Comparison of ENCODE assay signal across 23 cellular contexts in the genomic region with DNA sequence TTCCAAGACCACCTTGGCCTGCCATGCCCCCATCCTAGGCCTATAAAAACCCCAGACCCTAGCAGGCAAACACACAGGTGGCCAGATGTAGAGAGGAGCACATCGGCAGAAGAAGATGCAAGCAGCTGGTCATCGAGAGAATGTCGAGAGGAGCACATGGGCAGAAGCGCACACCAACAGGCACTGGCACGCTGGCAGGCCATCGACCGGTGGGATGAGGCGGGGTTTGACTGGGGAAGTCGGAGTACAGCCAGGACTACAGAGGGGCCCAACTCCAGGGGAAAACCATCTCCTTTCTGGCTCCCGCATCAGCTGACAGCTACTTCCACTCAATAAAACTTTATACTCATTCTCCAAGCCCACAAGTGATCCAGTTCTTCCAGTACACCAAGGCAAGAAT.
"Had no signal": no experiment of that assay in that cellular context is flagged by ENCODE, and none has a peak within 500 bp of the region (broad histone marks: within the 10 kb centered on the region; RNA-seq: fewer than 3 reads in every experiment).

No MANE protein-coding gene starts in this region.

- H3K4me3 ChIP-seq: colonic mucosa, coronary artery, dorsolateral prefrontal cortex, esophagus muscularis mucosa, esophagus squamous epithelium, gastrocnemius medialis, gastroesophageal sphincter, heart left ventricle, heart right ventricle had no signal

- H3K36me3 ChIP-seq: colonic mucosa, esophagus muscularis mucosa, esophagus squamous epithelium, gastrocnemius medialis, gastroesophageal sphincter, heart left ventricle, heart right ventricle had no signal

- H3K9me3 ChIP-seq: colonic mucosa, esophagus squamous epithelium, gastrocnemius medialis had no signal

- H3K4me1 ChIP-seq: colonic mucosa, esophagus muscularis mucosa, esophagus squamous epithelium, foreskin keratinocyte, gastrocnemius medialis, gastroesophageal sphincter, heart left ventricle, heart right ventricle had no signal

- H3K27me3 ChIP-seq: colonic mucosa, dorsolateral prefrontal cortex, esophagus muscularis mucosa, esophagus squamous epithelium, foreskin keratinocyte, gastrocnemius medialis, gastroesophageal sphincter, heart left ventricle, heart right ventricle had no signal

- H3K27ac ChIP-seq: colonic mucosa, coronary artery, dorsolateral prefrontal cortex, epithelial cell of prostate, esophagus muscularis mucosa, esophagus squamous epithelium, foreskin keratinocyte, gastrocnemius medialis, gastroesophageal sphincter, heart left ventricle, heart right ventricle had no signal

- DNase-seq: colonic mucosa; cortex of kidney; dermis blood vessel endothelial cell; dorsolateral prefrontal cortex; effector CD4-positive, alpha-beta T cell; effector CD8-positive, alpha-beta T cell; effector memory CD4-positive, alpha-beta T cell; effector memory CD8-positive, alpha-beta T cell; endodermal cell; erythroblast; esophagus squamous epithelium; foreskin fibroblast; foreskin keratinocyte; foreskin melanocyte; gastrocnemius medialis; glutamatergic neuron; head of caudate nucleus; heart left ventricle; heart right ventricle had no signal
